In the genomic region with DNA sequence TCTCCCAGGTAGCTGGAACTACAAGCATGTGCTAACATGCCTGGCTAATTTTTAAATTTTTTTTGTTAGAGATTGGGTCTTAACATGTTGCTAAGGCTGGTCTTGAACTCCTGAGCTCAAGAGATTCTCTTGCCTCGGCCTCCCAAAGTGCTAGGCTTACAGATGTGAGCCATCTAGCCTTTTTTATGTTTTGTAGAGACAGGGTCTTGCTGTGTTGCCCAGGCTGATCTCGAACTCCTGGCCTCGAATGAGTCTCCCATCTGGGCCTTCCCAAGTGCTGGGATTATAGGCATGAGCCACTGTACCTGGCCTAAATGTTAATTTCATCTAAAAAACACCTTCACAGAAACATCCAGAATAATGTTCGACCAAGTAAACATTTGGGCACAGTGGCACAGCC, we compare ENCODE assay signal across 8 cellular contexts.
"Had no signal": no experiment of that assay in that cellular context is flagged by ENCODE, and none has a peak within 500 bp of the region (broad histone marks: within the 10 kb centered on the region; RNA-seq: fewer than 3 reads in every experiment).

No MANE protein-coding gene starts in this region.

- FAIRE-seq: G401.6, GM12878, GM12891, GM12892, GM18507, GM19239 had no signal

- ATAC-seq: GM12878 had no signal

- H3K4me3 ChIP-seq: GM12878 had no signal

- DNase-seq: GDM1, GF-D8 had no signal
